8 cellular contexts compared by ENCODE assay signal in the genomic region with DNA sequence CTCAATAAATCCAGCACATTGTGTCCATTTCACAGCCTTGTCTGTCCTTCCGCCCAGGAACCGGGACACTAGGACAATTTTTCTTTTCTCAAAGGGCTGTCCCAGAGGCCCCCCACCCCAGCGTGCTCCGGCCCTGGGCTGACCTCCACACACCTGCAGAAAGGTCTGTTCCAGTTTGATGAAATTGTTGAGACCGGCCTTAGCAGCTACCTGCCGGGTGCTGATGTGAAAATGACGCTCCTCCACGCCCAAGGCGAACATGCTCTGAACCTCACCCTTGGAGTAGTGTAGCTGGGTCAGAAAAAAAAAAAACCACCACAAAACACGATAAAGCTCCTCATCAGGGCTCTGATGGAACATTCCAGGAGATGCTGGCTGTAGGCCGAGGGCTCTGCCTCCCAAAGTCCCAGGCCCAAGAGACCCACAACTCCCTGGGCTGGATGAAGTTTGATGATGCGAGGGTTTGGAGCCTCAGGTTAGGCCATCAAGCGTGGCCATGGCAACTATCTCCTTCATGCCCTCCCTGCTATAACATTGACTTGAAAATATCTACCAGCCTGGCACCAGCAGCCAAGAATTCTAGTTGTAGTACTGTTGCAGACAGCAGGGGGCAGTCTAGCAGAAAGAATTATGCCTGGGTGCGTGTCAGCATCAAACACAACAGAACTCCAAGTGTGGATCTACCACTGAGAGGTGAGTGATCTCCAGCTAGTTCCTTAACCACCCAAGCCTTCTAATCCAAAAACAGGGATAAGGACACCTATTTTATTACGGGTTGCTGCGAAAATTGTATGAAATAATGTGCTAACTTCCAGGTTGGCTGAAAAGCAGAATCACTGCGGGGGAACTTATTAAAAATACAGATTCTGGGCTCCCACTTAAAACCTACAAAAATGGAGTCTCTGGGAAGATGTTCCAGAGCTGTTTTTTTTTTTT.
DNase-seq lines count a peak whose midpoint lies in the region; ATAC-seq and TF ChIP-seq lines count a peak whose summit lies in the region.

No MANE protein-coding gene starts in this region.

- no peak overlapping the region for H3K4me3 ChIP-seq in left lung

- no peaks in the 10 kb centered on the region for H3K9me3 ChIP-seq in left lung

- H3K27ac ChIP-seq in left lung, result no peak overlapping the region

- intact Hi-C loops in left lung (cut with DNase I), result loop anchor here (5.0 to 10.0 kb wide), 4 partner anchors 117 to 657 kb away; a partner anchor contains a TSS

- no peaks in the 10 kb centered on the region for H3K27me3 ChIP-seq in left lung

- H3K36me3 ChIP-seq in left lung, result no peaks in the 10 kb centered on the region

- TF ChIP-seq CTCF in left lung (IDR thresholded peaks at IDR 0.05), result peak; percentile 61 to 62

- peaks cover 0 to 5% of the 10 kb centered on the region in 2 donors for H3K4me1 ChIP-seq in left lung

- no peak for TF ChIP-seq POLR2A in GM18505 (IDR thresholded peaks at IDR 0.05; ENCODE audit: borderline replicate concordance, extremely low read depth, insufficient read depth, insufficient read length)

- DNase-seq in NCI-H748 (lab: John Stamatoyannopoulos, UW; ENCODE audit: unreplicated experiment) (peak; percentile 55), NCI-H748 treated with DMSO at 0.1 percent for 48 hours (lab: John Stamatoyannopoulos, UW) (no peak), NCI-H2171 treated with DMSO at 0.1 percent for 48 hours (lab: John Stamatoyannopoulos, UW) (peak; percentile 86), cerebellum (ENCODE audit: low spot score) (peak; percentile 60), left lung (peak in 1 of 2 donors; percentile 54)
- DNase-seq in activated CD4-positive, CD25-positive, alpha-beta regulatory T cell (lab: John Stamatoyannopoulos, UW), result peak in 3 of 4 experiments; percentile 20 to 47 (median 28)
- DNase-seq in stimulated activated CD4-positive, alpha-beta T cell treated with anti-CD3 and anti-CD28 coated beads, TNF-alpha, amount 100 ng/mL, for 1 hour (ENCODE audit: low read depth in 3 of 3, low spot score in 1 of 3), result peak; percentile 11 to 36 (median 29)

- ATAC-seq in left lung (peak; percentile 91), GM18505 (IDR thresholded peaks at IDR 0.05; ENCODE audit: unreplicated experiment) (no peak)
